21 cellular contexts compared by ENCODE assay signal in the genomic region with DNA sequence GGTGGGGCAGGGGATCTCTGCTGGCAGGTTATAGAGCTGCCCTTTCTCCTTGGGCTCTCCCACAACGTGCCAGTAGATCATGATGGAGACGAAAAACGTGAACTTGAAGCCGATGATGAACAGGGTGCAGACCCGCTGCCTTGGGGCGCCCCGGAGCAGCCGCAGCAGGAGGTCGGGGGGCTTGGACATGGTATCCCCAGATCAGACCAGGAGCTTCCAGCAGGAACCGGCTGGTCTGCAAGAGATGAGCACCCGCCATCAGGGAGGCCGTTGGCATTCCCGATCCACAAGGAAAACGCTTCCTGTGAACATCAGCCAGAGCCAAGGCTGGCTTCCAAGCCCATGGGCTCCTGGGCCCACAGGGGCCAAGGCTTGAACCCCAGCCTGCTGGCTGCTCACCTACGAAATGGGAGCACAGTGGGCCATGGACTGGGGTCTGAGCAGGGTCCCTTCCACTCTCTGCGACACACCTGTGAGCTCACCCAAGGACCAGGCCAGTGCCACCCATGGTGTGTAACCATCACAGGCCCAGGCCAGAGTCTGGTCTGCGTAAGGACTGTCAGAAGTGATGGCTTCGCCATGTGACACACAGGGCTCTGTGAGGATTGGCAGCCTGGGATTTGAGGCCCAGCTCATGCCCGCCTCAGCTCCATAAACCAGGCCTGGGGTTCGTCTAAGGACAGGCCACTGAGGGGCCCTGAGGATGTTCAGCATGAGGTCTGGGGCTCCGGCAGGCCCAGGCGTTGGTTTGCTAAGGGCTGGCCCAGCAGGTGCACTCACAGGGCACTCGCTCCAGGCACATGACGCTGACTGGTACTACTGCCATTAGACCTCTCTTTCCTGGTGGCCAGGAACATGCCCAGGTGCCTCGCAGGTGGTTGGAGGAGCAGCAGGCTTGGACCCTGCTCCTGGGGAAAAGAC. TPM values are rescaled to one million over a fixed set of nuclear protein-coding genes. Genes with fewer than 3 reads are reported as not detected.
DNase-seq lines count a peak whose midpoint lies in the region; ATAC-seq and TF ChIP-seq lines count a peak whose summit lies in the region.
"Had no signal": no experiment of that assay in that cellular context is flagged by ENCODE, and none has a peak within 500 bp of the region (broad histone marks: within the 10 kb centered on the region; RNA-seq: fewer than 3 reads in every experiment).

No MANE protein-coding gene starts in this region.

- no peak for TF ChIP-seq EP300 in sigmoid colon (IDR thresholded peaks at IDR 0.05)

- TF ChIP-seq CTCF in heart right ventricle (IDR thresholded peaks at IDR 0.05) (no peak), left ventricle myocardium inferior (IDR thresholded peaks at IDR 0.05; ENCODE audit: borderline replicate concordance) (no peak), sigmoid colon (IDR thresholded peaks at IDR 0.05) (no peak), lower lobe of right lung (IDR thresholded peaks at IDR 0.05) (no peak)

- H3K4me1 ChIP-seq in heart right ventricle (peaks cover 24 to 87% (median 67%) of the 10 kb centered on the region in 9 donors), left ventricle myocardium inferior (peaks cover 96% of the 10 kb centered on the region), sigmoid colon (peaks cover 0 to 56% (median 54%) of the 10 kb centered on the region in 4 donors), lower lobe of right lung (peaks cover 16% of the 10 kb centered on the region)

- no peak for ATAC-seq in heart right ventricle
- no peak for ATAC-seq in Right ventricle myocardium superior (ENCODE audit: poor library complexity)
- no peak for ATAC-seq in HG03045 (IDR thresholded peaks at IDR 0.05; ENCODE audit: unreplicated experiment)
- ATAC-seq in GM18519 (IDR thresholded peaks at IDR 0.05; ENCODE audit: low FRiP score, unreplicated experiment) = no peak
- ATAC-seq in lower lobe of right lung = no peak
- ATAC-seq: A549 had no signal

- intact Hi-C loops in heart right ventricle (cut with DNase I) = no loop called here
- intact Hi-C loops in Right ventricle myocardium superior (cut with DNase I) = no loop called here
- intact Hi-C loops in left ventricle myocardium inferior (cut with micrococcal nuclease) = no loop called here
- intact Hi-C loops in sigmoid colon (cut with DNase I) = no loop called here
- intact Hi-C loops in lower lobe of right lung (cut with DNase I) = no loop called here

- H3K9me3 ChIP-seq in heart right ventricle = no peaks in the 10 kb centered on the region
- no peaks in the 10 kb centered on the region for H3K9me3 ChIP-seq in left ventricle myocardium inferior (replicated peaks)
- no peaks in the 10 kb centered on the region for H3K9me3 ChIP-seq in sigmoid colon
- H3K9me3 ChIP-seq in lower lobe of right lung = no peaks in the 10 kb centered on the region
- H3K9me3 ChIP-seq: A549 had no signal

- H3K4me3 ChIP-seq in heart right ventricle (no peak overlapping the region), left ventricle myocardium inferior (no peak overlapping the region), sigmoid colon (no peak overlapping the region), lower lobe of right lung (no peak overlapping the region)
- H3K4me3 ChIP-seq: A549, PC-9 had no signal

- H3K27me3 ChIP-seq in heart right ventricle (no peaks in the 10 kb centered on the region), left ventricle myocardium inferior (ENCODE audit: low read depth) (no peaks in the 10 kb centered on the region), sigmoid colon (no peaks in the 10 kb centered on the region), lower lobe of right lung (ENCODE audit: low read depth) (no peaks in the 10 kb centered on the region)

- WGBS in heart right ventricle, 2 donors = 87 to 89% methylated on average over 25 of the region's 25 CpGs
- WGBS in sigmoid colon, 2 donors = 94% methylated on average over 25 of the region's 25 CpGs

- H3K27ac ChIP-seq in heart right ventricle = peak overlapping the region in 9 of 10 donors; percentile 85 to 97 (median 94)
- H3K27ac ChIP-seq in left ventricle myocardium inferior (replicated peaks) = peak overlapping the region; percentile 96
- H3K27ac ChIP-seq in sigmoid colon = peak overlapping the region; percentile 85 to 97 (median 92)
- no peak overlapping the region for H3K27ac ChIP-seq in lower lobe of right lung
- H3K27ac ChIP-seq: A549, PC-9 had no signal

- no peak for TF ChIP-seq POLR2A in sigmoid colon (IDR thresholded peaks at IDR 0.05)

- peaks cover 0 to 61% (median 28%) of the 10 kb centered on the region in 9 donors for H3K36me3 ChIP-seq in heart right ventricle
- H3K36me3 ChIP-seq in left ventricle myocardium inferior = peaks cover 50% of the 10 kb centered on the region
- peaks cover 0 to 32% (median 3%) of the 10 kb centered on the region in 4 donors for H3K36me3 ChIP-seq in sigmoid colon
- H3K36me3 ChIP-seq in lower lobe of right lung = peaks cover 19% of the 10 kb centered on the region

- no peak for DNase-seq in heart right ventricle
- DNase-seq in Right ventricle myocardium superior = no peak
- no peak for DNase-seq in left ventricle myocardium inferior
- DNase-seq in sigmoid colon = no peak
- DNase-seq in activated CD4-positive, alpha-beta T cell treated with anti-CD3 and anti-CD28 coated beads, Interleukin-2, amount 50 U/mL, for 4 hours = no peak
- DNase-seq in lower lobe of right lung = no peak
- DNase-seq: COR-L47, DMS153, Kasumi-1, MM.1S, NCI-H1092 treated with DMSO at 0.1 percent for 48 hours, NCI-H1694, NCI-H510A treated with DMSO at 0.1 percent for 48 hours, NCI-H82, PC-9 had no signal

RNA-seq across cellular contexts. Expression of gene A4GALT, which starts 26.6 kb away (rescaled TPM):
- total RNA-seq in heart right ventricle (100 to 1,000 TPM in 2 of 10 donors, 10 to 100 TPM in 8; 61.4 to 123 (median 80.6) TPM), Right ventricle myocardium superior (76.1 TPM), left ventricle myocardium inferior (94.9 TPM), sigmoid colon (10 to 100 TPM; 23.5 to 51.0 (median 27.7) TPM), lower lobe of right lung (19.4 TPM)
- polyA plus RNA-seq in heart right ventricle (100 to 1,000 TPM in 1 of 2 donors, 10 to 100 TPM in 1; 95.0 to 167 TPM), sigmoid colon (10 to 100 TPM in 2 of 3 donors, 1 to 10 TPM in 1; 1.6 to 17.3 (median 12.6) TPM)
- polyA plus RNA-seq: CD14-positive monocyte, IgD-negative memory B cell had no signal

RNA-seq across cellular contexts. Expression of gene CYB5R3, which starts 44.8 kb away (rescaled TPM):
- 100 to 1,000 TPM; 261 to 633 (median 312) TPM for total RNA-seq in heart right ventricle
- 100 to 1,000 TPM in 1 of 2 donors, 10 to 100 TPM in 1; 91.9 to 303 TPM for polyA plus RNA-seq in heart right ventricle
- total RNA-seq in Right ventricle myocardium superior = 216 TPM
- total RNA-seq in left ventricle myocardium inferior = 298 TPM
- total RNA-seq in sigmoid colon = 100 to 1,000 TPM in 2 of 4 donors, 10 to 100 TPM in 2; 71.5 to 156 (median 88.6) TPM
- polyA plus RNA-seq in sigmoid colon = 100 to 1,000 TPM in 1 of 3 donors, 10 to 100 TPM in 2; 44.9 to 158 (median 78.7) TPM
- total RNA-seq in lower lobe of right lung = 219 TPM

RNA-seq across cellular contexts. Expression of gene ATP5MGL, which starts 53.6 kb away (rescaled TPM):
- total RNA-seq in heart right ventricle = 1 to 10 TPM in 1 of 10 donors, under 1 TPM in 9; 0.32 to 1.2 (median 0.50) TPM
- polyA plus RNA-seq in heart right ventricle = not detected
- total RNA-seq in Right ventricle myocardium superior = 0.38 TPM
- total RNA-seq in left ventricle myocardium inferior = 0.38 TPM
- total RNA-seq in sigmoid colon = under 1 TPM in 1 of 4 donors, not detected in 3; 0.66 TPM
- under 1 TPM in 1 of 3 donors, not detected in 2; 0.25 TPM for polyA plus RNA-seq in sigmoid colon
- total RNA-seq in lower lobe of right lung = 1.0 TPM
- total RNA-seq: HT1080 had no signal
- polyA plus RNA-seq: A549 had no signal
